14 cellular contexts compared by ENCODE assay signal in the genomic region with DNA sequence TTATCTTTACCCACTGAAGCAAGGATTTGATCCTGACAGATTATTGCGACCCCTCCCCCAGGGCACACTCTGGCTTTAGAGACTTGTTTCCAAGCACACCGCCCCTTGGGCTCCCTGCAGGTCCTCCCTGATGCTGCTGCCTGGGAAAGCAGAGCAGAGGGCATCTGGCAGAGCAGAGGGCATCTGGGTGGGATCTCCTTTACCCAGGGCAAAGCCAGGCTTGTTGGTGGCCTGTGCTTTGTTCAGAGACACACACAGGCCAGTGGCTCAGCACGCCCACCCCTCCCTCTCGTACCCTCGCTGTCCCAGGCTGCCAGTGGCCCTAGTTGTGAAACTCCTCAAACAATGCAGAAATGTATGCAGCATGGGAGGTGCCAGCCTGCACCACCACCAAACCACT. TPM values are rescaled to one million over a fixed set of nuclear protein-coding genes. Genes with fewer than 3 reads are reported as not detected.
DNase-seq lines count a peak whose midpoint lies in the region; ATAC-seq, FAIRE-seq and TF ChIP-seq lines count a peak whose summit lies in the region.
"Had no signal": no experiment of that assay in that cellular context is flagged by ENCODE, and none has a peak within 500 bp of the region (broad histone marks: within the 10 kb centered on the region; RNA-seq: fewer than 3 reads in every experiment).

No MANE protein-coding gene starts in this region.

- H3K27ac ChIP-seq in Peyer's patch (peak overlapping the region in 3 of 4 donors; percentile 3 to 100 (median 30)), H1 (ENCODE audit: low read depth, low read length) (no peak overlapping the region), testis (peak overlapping the region; percentile 3 to 99), colonic mucosa (no peak overlapping the region)

- H2BK5ac ChIP-seq in H1 (ENCODE audit: low read depth, low read length), result no peak overlapping the region

- TF ChIP-seq CTCF in Peyer's patch (IDR thresholded peaks at IDR 0.05) (no peak), H1 (IDR thresholded peaks at IDR 0.05; ENCODE audit: control extremely low read depth in 1 of 3, insufficient read depth in 1 of 3, low read depth in 1 of 3, low read length in 3 of 3) (no peak), testis (IDR thresholded peaks at IDR 0.05) (no peak), colonic mucosa (IDR thresholded peaks at IDR 0.05) (no peak), mucosa of descending colon (IDR thresholded peaks at IDR 0.05) (no peak), nephron progenitor cell (IDR thresholded peaks at IDR 0.05) (no peak)

- H2BK20ac ChIP-seq in H1 (ENCODE audit: low read length), result no peak overlapping the region

- H4K8ac ChIP-seq in H1 (ENCODE audit: extremely low read depth, insufficient read depth, low read length), result no peak overlapping the region

- H3K4me3 ChIP-seq in Peyer's patch (peak overlapping the region in 1 of 4 donors; percentile 11), H1 (ENCODE audit: extremely low read depth in 1 of 4, insufficient read depth in 2 of 4, low read depth in 3 of 4, low read length in 4 of 4) (no peak overlapping the region), testis (no peak overlapping the region), colonic mucosa (no peak overlapping the region), mucosa of descending colon (no peak overlapping the region)
- H3K4me3 ChIP-seq: skin epidermis had no signal

- peak overlapping the region; percentile 93 for H3K27ac Mint-ChIP-seq in activated naive CD4-positive, alpha-beta T cell treated with anti-CD3 and anti-CD28 coated beads, Interleukin-2, amount 10 ng/mL, durations not matched to agents 7 days and 5 days
- H3K27ac Mint-ChIP-seq in nephron progenitor cell, result no peak overlapping the region

- intact Hi-C loops in testis (cut with DNase I; ENCODE audit: low total_unique reads) (no loop called here), colonic mucosa (cut with DNase I) (loop anchor here (5.0 kb wide), 1 partner anchor 46 kb away; no protein-coding TSS in a partner anchor), mucosa of descending colon (cut with DNase I, micrococcal nuclease) (loop anchor here in 1 of 2 donors (10.0 kb wide), 1 partner anchor 63 kb away; no protein-coding TSS in a partner anchor)

- no peak overlapping the region for H2AK5ac ChIP-seq in H1 (ENCODE audit: low read depth, low read length)

- H3K4me1 ChIP-seq in Peyer's patch (peaks cover 4 to 70% (median 37%) of the 10 kb centered on the region in 4 donors), H1 (replicated peaks in 1 of 4; ENCODE audit: control insufficient read depth in 3 of 4, insufficient read depth in 4 of 4, low read length in 3 of 4) (peaks cover 3 to 15% (median 7%) of the 10 kb centered on the region in 4 experiments), testis (peaks cover 62% of the 10 kb centered on the region), colonic mucosa (peaks cover 20% of the 10 kb centered on the region), mucosa of descending colon (ENCODE audit: low read depth) (peaks cover 51% of the 10 kb centered on the region)

- no peaks in the 10 kb centered on the region for H3K9me3 ChIP-seq in Peyer's patch
- no peaks in the 10 kb centered on the region for H3K9me3 ChIP-seq in H1 (ENCODE audit: insufficient read depth in 2 of 2, low read depth in 1 of 2, low read length in 1 of 2)
- H3K9me3 ChIP-seq in testis, result no peaks in the 10 kb centered on the region
- no peaks in the 10 kb centered on the region for H3K9me3 ChIP-seq in colonic mucosa
- H3K9me3 ChIP-seq in mucosa of descending colon, result no peaks in the 10 kb centered on the region

- H3K4me1 Mint-ChIP-seq in activated naive CD4-positive, alpha-beta T cell treated with anti-CD3 and anti-CD28 coated beads, Interleukin-2, amount 10 ng/mL, durations not matched to agents 7 days and 5 days, result peaks cover 74% of the 10 kb centered on the region
- peaks cover 62% of the 10 kb centered on the region for H3K4me1 Mint-ChIP-seq in nephron progenitor cell

- ATAC-seq in mucosa of descending colon, result no peak

- peaks cover 23% of the 10 kb centered on the region for H3K79me1 ChIP-seq in H1 (ENCODE audit: low read depth, low read length)

- no peak for TF ChIP-seq EP300 in H1 (IDR thresholded peaks at IDR 0.05; ENCODE audit: borderline replicate concordance in 1 of 2, low read depth in 2 of 2, low read length in 2 of 2)

- H2AFZ ChIP-seq in H1 (ENCODE audit: low read length), result no peak overlapping the region

- H3K9me3 Mint-ChIP-seq in activated naive CD4-positive, alpha-beta T cell treated with anti-CD3 and anti-CD28 coated beads, Interleukin-2, amount 10 ng/mL, durations not matched to agents 7 days and 5 days, result no peaks in the 10 kb centered on the region
- H3K9me3 Mint-ChIP-seq in nephron progenitor cell, result no peaks in the 10 kb centered on the region

- no peak overlapping the region for H2BK15ac ChIP-seq in H1 (ENCODE audit: low read length)

- peaks cover 55% of the 10 kb centered on the region for H3K36me3 Mint-ChIP-seq in activated naive CD4-positive, alpha-beta T cell treated with anti-CD3 and anti-CD28 coated beads, Interleukin-2, amount 10 ng/mL, durations not matched to agents 7 days and 5 days
- no peaks in the 10 kb centered on the region for H3K36me3 Mint-ChIP-seq in nephron progenitor cell (ENCODE audit: low read depth)

- H3K4me2 ChIP-seq in H1 (ENCODE audit: insufficient read depth in 1 of 2, low read depth in 2 of 2, low read length in 2 of 2), result no peak overlapping the region

- no peak overlapping the region for H3K56ac ChIP-seq in H1 (replicated peaks; ENCODE audit: insufficient read length, low read depth, low read length)

- no peaks in the 10 kb centered on the region for H3K36me3 ChIP-seq in Peyer's patch
- H3K36me3 ChIP-seq in H1 (ENCODE audit: control insufficient read depth in 2 of 4, insufficient read depth in 4 of 4, low read length in 3 of 4), result no peaks in the 10 kb centered on the region
- no peaks in the 10 kb centered on the region for H3K36me3 ChIP-seq in testis (ENCODE audit: low read depth, missing control alignments)
- H3K36me3 ChIP-seq in colonic mucosa, result no peaks in the 10 kb centered on the region
- peaks cover 3% of the 10 kb centered on the region for H3K36me3 ChIP-seq in mucosa of descending colon (ENCODE audit: low read depth)

- WGBS in H1 (ENCODE audit: extremely low coverage in 1 of 2, insufficient coverage in 1 of 2, insufficient read length in 1 of 2, insufficient replicate concordance in 2 of 2, low coverage in 1 of 2, low lambda C conversion rate in 2 of 2, missing lambda C conversion rate in 1 of 2), 2 experiments, result 73% methylated on average over 5 of the region's 5 CpGs; no CpG with 5 or more reads in 1 of the 2 experiments
- 72 to 74% methylated on average over 5 of the region's 5 CpGs for WGBS in testis, 2 donors

- TF ChIP-seq RAD21 in H1 (IDR thresholded peaks at IDR 0.05 in 1 of 2, conservative IDR thresholded peaks at IDR 0.05 in 1 of 2; ENCODE audit: low read depth in 2 of 2, low read length in 2 of 2), result no peak

- no peak overlapping the region for H3K4ac ChIP-seq in H1 (replicated peaks; ENCODE audit: insufficient read length, low read depth, low read length)

- H3K27me3 ChIP-seq in Peyer's patch (no peaks in the 10 kb centered on the region), H1 (replicated peaks in 1 of 4; ENCODE audit: control insufficient read depth in 3 of 4, extremely low read depth in 1 of 4, insufficient read depth in 3 of 4, low read length in 3 of 4) (no peaks in the 10 kb centered on the region), testis (no peaks in the 10 kb centered on the region), colonic mucosa (no peaks in the 10 kb centered on the region)

- H3K79me2 ChIP-seq in H1 (ENCODE audit: control insufficient read depth in 1 of 2, insufficient read depth in 2 of 2, low read length in 2 of 2), result peaks cover 13 to 66% of the 10 kb centered on the region in 2 experiments

- no peak overlapping the region for H3K14ac ChIP-seq in H1 (ENCODE audit: insufficient read length)

- no peak for DNase-seq in activated naive CD4-positive, alpha-beta T cell treated with anti-CD3 and anti-CD28 coated beads, Interleukin-2, amount 10 ng/mL, durations not matched to agents 7 days and 5 days
- no peak for DNase-seq in activated naive CD4-positive, alpha-beta T cell (lab: John Stamatoyannopoulos, UW)
- DNase-seq in Peyer's patch (peak in 1 of 3 donors; percentile 46), H1 (ENCODE audit: low read depth in 1 of 2, low spot score in 2 of 2) (no peak), testis (no peak), colonic mucosa (no peak), mucosa of descending colon (no peak), nephron progenitor cell (no peak)
- DNase-seq: activated effector memory CD4-positive, alpha-beta T cell treated with anti-CD3 and anti-CD28 coated beads, Interleukin-2, amount 50 U/mL, for 16 hours; foreskin fibroblast; islet precursor cell; NCI-H226 had no signal

- H3K9ac ChIP-seq in H1 (replicated peaks in 1 of 4; ENCODE audit: extremely low read depth in 1 of 4, low read depth in 3 of 4, low read length in 3 of 4) (no peak overlapping the region), colonic mucosa (ENCODE audit: low read depth in 2 of 2, low read length in 2 of 2) (peak overlapping the region in 1 of 2 donors; percentile 96)

- no peaks in the 10 kb centered on the region for H3K27me3 Mint-ChIP-seq in activated naive CD4-positive, alpha-beta T cell treated with anti-CD3 and anti-CD28 coated beads, Interleukin-2, amount 10 ng/mL, durations not matched to agents 7 days and 5 days
- H3K27me3 Mint-ChIP-seq in nephron progenitor cell (ENCODE audit: low read depth, poor library complexity), result peaks cover 16% of the 10 kb centered on the region

- no peak overlapping the region for H2BK120ac ChIP-seq in H1 (replicated peaks; ENCODE audit: low read depth, low read length)

- H4K20me1 ChIP-seq in H1 (replicated peaks in 1 of 2; ENCODE audit: control insufficient read depth in 1 of 2, insufficient read depth in 2 of 2, low read length in 2 of 2), result peaks cover 34 to 38% of the 10 kb centered on the region in 2 experiments

- TF ChIP-seq POLR2A in Peyer's patch (IDR thresholded peaks at IDR 0.05), result no peak
- TF ChIP-seq POLR2A in H1 (IDR thresholded peaks at IDR 0.05; ENCODE audit: control extremely low read depth in 1 of 2, low read depth in 2 of 2, low read length in 2 of 2), result no peak
- TF ChIP-seq POLR2A in testis (IDR thresholded peaks at IDR 0.05), result no peak

- peaks cover 10% of the 10 kb centered on the region; the same call in 1 of the 2 replicates for H3K23me2 ChIP-seq in H1 (ENCODE audit: low read depth, low read length)

- no peak overlapping the region for H4K91ac ChIP-seq in H1 (replicated peaks; ENCODE audit: insufficient read length, low read length)

- POLR2A ChIA-PET in H1 (lab: Charles Lee; ENCODE audit: partially characterized antibody), result interaction anchor here (0.8 kb wide), 1 partner anchor 109 kb away, joined by 4 read pairs; no protein-coding TSS in a partner anchor

- peak overlapping the region; percentile 89 for H3K4me3 Mint-ChIP-seq in activated naive CD4-positive, alpha-beta T cell treated with anti-CD3 and anti-CD28 coated beads, Interleukin-2, amount 10 ng/mL, durations not matched to agents 7 days and 5 days
- H3K4me3 Mint-ChIP-seq in nephron progenitor cell, result no peak overlapping the region

- H4K5ac ChIP-seq in H1 (ENCODE audit: insufficient read length, low read depth, low read length), result no peak overlapping the region

- CTCF ChIA-PET in activated naive CD4-positive, alpha-beta T cell treated with anti-CD3 and anti-CD28 coated beads, Interleukin-2, amount 10 ng/mL, durations not matched to agents 7 days and 5 days (lab: Charles Lee), result interaction anchor here (1.1 kb wide), 1 partner anchor 117 kb away, joined by 4 read pairs; no protein-coding TSS in a partner anchor
- CTCF ChIA-PET in H1 (lab: Charles Lee; ENCODE audit: partially characterized antibody), result no interaction called here

- no peak for FAIRE-seq in H1 (lab: Jason Lieb, UNC)
- FAIRE-seq: colon had no signal

- 0 out of 2 replicates have a peak overlapping the region, but pooled peaks have one; percentile 29 for H2BK12ac ChIP-seq in H1 (ENCODE audit: low read depth, low read length)

- no peak overlapping the region for H3K23ac ChIP-seq in H1 (ENCODE audit: insufficient read length)

- H3K18ac ChIP-seq in H1 (ENCODE audit: extremely low read depth, low read length), result no peak overlapping the region

RNA-seq across cellular contexts. Expression of a gene that starts 4.8 kb away (rescaled TPM):
- 10 to 100 TPM; 51.2 to 80.4 (median 75.6) TPM for total RNA-seq in Peyer's patch
- 32.4 and 33.4 TPM in 2 replicates for total RNA-seq in H1 (2021; fragmentation: NEBNext Ultra II Directional; extraction: Animal tissue kit (Norgen Biotek cat#: 25700))
- 15.7 and 18.3 TPM in 2 replicates for polyA plus RNA-seq in H1 (2011; rRNA removed)
- polyA plus RNA-seq in H1 (2011; cell fraction: cytosol; rRNA removed), result 16.2 TPM
- polyA plus RNA-seq in H1 (2011; cell fraction: nucleus; rRNA removed), result 17.3 TPM
- polyA plus RNA-seq in H1 (2012, experiment 1 of 2), result 21.5 to 39.3 TPM (median 24.4 TPM) in 4 replicates
- 13.0 TPM for polyA plus RNA-seq in H1 (2012, experiment 2 of 2)
- 34.5 TPM for polyA plus RNA-seq in H1 (2013, experiment 1 of 2)
- 37.8 TPM for polyA plus RNA-seq in H1 (2013, experiment 2 of 2)
- 15.4 and 21.4 TPM in 2 replicates for polyA minus RNA-seq in H1 (2011; rRNA and poly(A)+ RNA removed)
- 21.7 TPM for polyA minus RNA-seq in H1 (2011; cell fraction: cytosol; rRNA and poly(A)+ RNA removed)
- 10.9 TPM for polyA minus RNA-seq in H1 (2011; cell fraction: nucleus; rRNA and poly(A)+ RNA removed)
- total RNA-seq in testis, result 10 to 100 TPM; 41.9 to 61.7 TPM
- 45.7 TPM for polyA plus RNA-seq in testis (ENCODE audit: insufficient read depth, low read depth, low replicate concordance)
- 10 to 100 TPM; 68.9 to 92.3 TPM for total RNA-seq in colonic mucosa
- total RNA-seq in mucosa of descending colon, result 100 to 1,000 TPM in 1 of 3 donors, 10 to 100 TPM in 2; 72.4 to 107 (median 91.2) TPM

Comparison
In these comparisons a context has a peak if more than half of its experiments do, and no peak if none do; other contexts are left out.
1. H3K27ac ChIP-seq: peak in Peyer's patch (3 of 4) and testis (2 of 2); none in H1 (single experiment) and colonic mucosa (single experiment).